In genomic region chr3:143183668-143183970, GRCh38 we compare ENCODE assay signal across 25 cellular contexts.
DNase-seq lines count a peak whose midpoint lies in the region; ATAC-seq and TF ChIP-seq lines count a peak whose summit lies in the region.
"Had no signal": no experiment of that assay in that cellular context is flagged by ENCODE, and none has a peak within 500 bp of the region (broad histone marks: within the 10 kb centered on the region; RNA-seq: fewer than 3 reads in every experiment).

No MANE protein-coding gene starts in this region.

- H3K9me3 ChIP-seq in SK-N-SH (peaks cover 7% of the 10 kb centered on the region; the same call in 1 of the 2 replicates), Loucy (ENCODE audit: insufficient read depth, low read depth, low read length) (no peaks in the 10 kb centered on the region)
- H3K9me3 ChIP-seq: MG63, SJSA1 had no signal

- ATAC-seq in SK-N-SH treated with all-trans-retinoic acid at 6 μM for 48 hours (no peak), HG03521 (IDR thresholded peaks at IDR 0.05; ENCODE audit: unreplicated experiment) (no peak), Right ventricle myocardium inferior (no peak)
- no peak for ATAC-seq in natural killer cell treated with Interleukin-12 subunit alpha and Interleukin-12 subunit beta and Interleukin-15 and Interleukin-18, amount 100 ng/mL, for 72 hours
- ATAC-seq: HCT116, Panc1 had no signal

- H3K36me3 ChIP-seq in SK-N-SH (replicated peaks in 1 of 2; ENCODE audit: control insufficient read depth in 1 of 2, insufficient read depth in 2 of 2, low read length in 1 of 2) (no peaks in the 10 kb centered on the region), Loucy (ENCODE audit: insufficient read depth, low read length) (no peaks in the 10 kb centered on the region)
- H3K36me3 ChIP-seq: MG63, SJSA1 had no signal

- H3K4me3 Mint-ChIP-seq in activated naive CD8-positive, alpha-beta T cell treated with anti-CD3 and anti-CD28 coated beads for 36 hours, result no peak overlapping the region
- H3K4me3 Mint-ChIP-seq in natural killer cell treated with Interleukin-12 subunit alpha and Interleukin-12 subunit beta and Interleukin-15 and Interleukin-18, amount 100 ng/mL, for 72 hours, result peak overlapping the region; percentile 39

- H3K9me2 ChIP-seq in SK-N-SH, result no peaks in the 10 kb centered on the region
- H3K9me2 ChIP-seq in Loucy (replicated peaks; ENCODE audit: low read depth, low read length), result no peaks in the 10 kb centered on the region

- no peak for DNase-seq in SK-N-SH
- DNase-seq in activated naive CD8-positive, alpha-beta T cell treated with anti-CD3 and anti-CD28 coated beads for 36 hours, result no peak
- no peak for DNase-seq in natural killer cell treated with Interleukin-12 subunit alpha and Interleukin-12 subunit beta and Interleukin-15 and Interleukin-18, amount 100 ng/mL, for 72 hours (ENCODE audit: low spot score)
- DNase-seq in A172 (ENCODE audit: low spot score), result no peak
- no peak for DNase-seq in Right ventricle myocardium inferior (ENCODE audit: missing footprints)
- DNase-seq: AML-193, DMS53, EL, GF-D8, GOT3, Kasumi-1, MG63, NCI-H1417 treated with DMSO at 0.1 percent for 48 hours, NCI-H187, NCI-H446, NCI-H526 had no signal

- H2AFZ ChIP-seq in SK-N-SH (ENCODE audit: low read depth), result no peak overlapping the region
- peak overlapping the region; percentile 29; the same call in 1 of the 2 replicates for H2AFZ ChIP-seq in Loucy (ENCODE audit: low read length)

- 49% methylated on average over 4 of the region's 4 CpGs for WGBS in SK-N-SH (ENCODE audit: low lambda C conversion rate)

- H3K4me3 ChIP-seq in SK-N-SH (ENCODE audit: low read depth in 2 of 2, low read length in 1 of 2) (no peak overlapping the region), Loucy (ENCODE audit: low read length, poor library complexity, severe bottlenecking) (no peak overlapping the region)
- H3K4me3 ChIP-seq: MG63, SJSA1 had no signal

- H3K4me1 ChIP-seq in SK-N-SH (ENCODE audit: control insufficient read depth in 1 of 2, insufficient read depth in 2 of 2, low read depth in 1 of 2, low read length in 1 of 2) (no peaks in the 10 kb centered on the region), Loucy (ENCODE audit: insufficient read depth, low read length, poor library complexity, severe bottlenecking) (peaks cover 5% of the 10 kb centered on the region)
- H3K4me1 ChIP-seq: SJSA1 had no signal

- H3K79me2 ChIP-seq in SK-N-SH (ENCODE audit: insufficient read depth) (no peaks in the 10 kb centered on the region), Loucy (ENCODE audit: insufficient read depth, low read length) (no peaks in the 10 kb centered on the region)

- peak overlapping the region; percentile 27; the same call in 1 of the 2 replicates for H3K4me2 ChIP-seq in SK-N-SH
- no peak overlapping the region for H3K4me2 ChIP-seq in Loucy (ENCODE audit: low read depth, low read length, poor library complexity, severe bottlenecking)

- peaks cover 18% of the 10 kb centered on the region for H3K4me1 Mint-ChIP-seq in activated naive CD8-positive, alpha-beta T cell treated with anti-CD3 and anti-CD28 coated beads for 36 hours
- peaks cover 35 to 42% of the 10 kb centered on the region in 2 donors for H3K4me1 Mint-ChIP-seq in natural killer cell treated with Interleukin-12 subunit alpha and Interleukin-12 subunit beta and Interleukin-15 and Interleukin-18, amount 100 ng/mL, for 72 hours (ENCODE audit: low read depth in 2 of 2)

- H3K36me3 Mint-ChIP-seq in activated naive CD8-positive, alpha-beta T cell treated with anti-CD3 and anti-CD28 coated beads for 36 hours, result peaks cover 8% of the 10 kb centered on the region
- peaks cover 5% of the 10 kb centered on the region for H3K36me3 Mint-ChIP-seq in natural killer cell treated with Interleukin-12 subunit alpha and Interleukin-12 subunit beta and Interleukin-15 and Interleukin-18, amount 100 ng/mL, for 72 hours
- H3K36me3 Mint-ChIP-seq: IgD-negative memory B cell had no signal

- POLR2A ChIA-PET in SK-N-SH (lab: Yijun Ruan, JAX), result no interaction called here

- TF ChIP-seq CTCF in SK-N-SH (IDR thresholded peaks at IDR 0.05) (no peak), Loucy (conservative IDR thresholded peaks at IDR 0.05; ENCODE audit: low read length) (no peak)

- peaks cover 11% of the 10 kb centered on the region for H3K9me3 Mint-ChIP-seq in activated naive CD8-positive, alpha-beta T cell treated with anti-CD3 and anti-CD28 coated beads for 36 hours
- H3K9me3 Mint-ChIP-seq in natural killer cell treated with Interleukin-12 subunit alpha and Interleukin-12 subunit beta and Interleukin-15 and Interleukin-18, amount 100 ng/mL, for 72 hours, result no peaks in the 10 kb centered on the region
- H3K9me3 Mint-ChIP-seq: IgD-negative memory B cell had no signal

- no peak overlapping the region for H3K27ac ChIP-seq in SK-N-SH (ENCODE audit: low read depth in 2 of 2, low read length in 1 of 2)
- H3K27ac ChIP-seq: 22Rv1, C4-2B, SJSA1 had no signal

- no peaks in the 10 kb centered on the region for H3K27me3 Mint-ChIP-seq in activated naive CD8-positive, alpha-beta T cell treated with anti-CD3 and anti-CD28 coated beads for 36 hours
- H3K27me3 Mint-ChIP-seq in natural killer cell treated with Interleukin-12 subunit alpha and Interleukin-12 subunit beta and Interleukin-15 and Interleukin-18, amount 100 ng/mL, for 72 hours, result no peaks in the 10 kb centered on the region
- H3K27me3 Mint-ChIP-seq: IgD-negative memory B cell had no signal

- TF ChIP-seq RAD21 in SK-N-SH (IDR thresholded peaks at IDR 0.05; ENCODE audit: low read length), result no peak

- no peak for TF ChIP-seq EP300 in SK-N-SH (IDR thresholded peaks at IDR 0.05; ENCODE audit: borderline replicate concordance in 1 of 2, low read depth in 1 of 2, low read length in 1 of 2)

- H3K9ac ChIP-seq in SK-N-SH (no peak overlapping the region), Loucy (ENCODE audit: low read depth, low read length, poor library complexity, severe bottlenecking) (no peak overlapping the region)

- intact Hi-C loops in Right ventricle myocardium inferior (cut with DNase I), result no loop called here

- peak overlapping the region; percentile 6 for H3K27ac Mint-ChIP-seq in activated naive CD8-positive, alpha-beta T cell treated with anti-CD3 and anti-CD28 coated beads for 36 hours
- H3K27ac Mint-ChIP-seq in natural killer cell treated with Interleukin-12 subunit alpha and Interleukin-12 subunit beta and Interleukin-15 and Interleukin-18, amount 100 ng/mL, for 72 hours, result peak overlapping the region in 1 of 2 donors; percentile 16

- CTCF ChIA-PET in SK-N-SH (lab: Yijun Ruan, JAX), result no interaction called here

- H3F3A ChIP-seq in SK-N-SH (replicated peaks; ENCODE audit: insufficient read depth), result no peaks in the 10 kb centered on the region
- no peaks in the 10 kb centered on the region for H3F3A ChIP-seq in Loucy (ENCODE audit: low read depth)

- H3K27me3 ChIP-seq in SK-N-SH (ENCODE audit: insufficient read depth) (no peaks in the 10 kb centered on the region), Loucy (ENCODE audit: insufficient read depth, low read length, poor library complexity, severe bottlenecking) (no peaks in the 10 kb centered on the region)
- H3K27me3 ChIP-seq: MG63, SJSA1 had no signal

- H4K20me1 ChIP-seq in SK-N-SH (ENCODE audit: insufficient read depth), result no peaks in the 10 kb centered on the region
- H4K20me1 ChIP-seq in Loucy (ENCODE audit: insufficient read depth, low read length, poor library complexity, severe bottlenecking), result no peaks in the 10 kb centered on the region

TF ChIP-seq in SK-N-SH, 30 proteins besides CTCF, POLR2A, EP300 and RAD21 (continues in another document):
- TF ChIP-seq POLR2AphosphoS5 (IDR thresholded peaks at IDR 0.05; ENCODE audit: low read depth, low read length), result no peak
- TF ChIP-seq NRF1 (IDR thresholded peaks at IDR 0.05; ENCODE audit: low read depth, low read length), result no peak
- no peak for TF ChIP-seq JUND (IDR thresholded peaks at IDR 0.05)
- no peak for TF ChIP-seq IRF3 (IDR thresholded peaks at IDR 0.05; ENCODE audit: low read depth, low read length)
- TF ChIP-seq MAX (IDR thresholded peaks at IDR 0.05; ENCODE audit: low read depth), result no peak
- TF ChIP-seq RFX5 (IDR thresholded peaks at IDR 0.05; ENCODE audit: low read length), result no peak

TF ChIP-seq in SK-N-SH treated with all-trans-retinoic acid at 6 μM for 48 hours, 23 proteins besides CTCF, POLR2A, EP300 and RAD21 (continues in another document):
- no peak for TF ChIP-seq ARNTL (CRISPR knock-in tag; IDR thresholded peaks at IDR 0.05; ENCODE audit: borderline replicate concordance, low read depth)
- TF ChIP-seq CSDC2 (CRISPR knock-in tag; IDR thresholded peaks at IDR 0.05), result no peak
- TF ChIP-seq TOX (CRISPR knock-in tag; IDR thresholded peaks at IDR 0.05; ENCODE audit: borderline replicate concordance), result no peak
- TF ChIP-seq PATZ1 (CRISPR knock-in tag; IDR thresholded peaks at IDR 0.05; ENCODE audit: borderline replicate concordance), result no peak
- TF ChIP-seq ZFP30 (CRISPR knock-in tag; IDR thresholded peaks at IDR 0.05), result no peak
- TF ChIP-seq ZC3H10 (CRISPR knock-in tag; IDR thresholded peaks at IDR 0.05), result no peak
- TF ChIP-seq ZFP3 (CRISPR knock-in tag; IDR thresholded peaks at IDR 0.05), result no peak
